In genomic region chr6:139531148-139531547, GRCh38 we compare ENCODE assay signal across 9 cellular contexts.
DNase-seq lines count a peak whose midpoint lies in the region; ATAC-seq and TF ChIP-seq lines count a peak whose summit lies in the region.
"Had no signal": no experiment of that assay in that cellular context is flagged by ENCODE, and none has a peak within 500 bp of the region (broad histone marks: within the 10 kb centered on the region; RNA-seq: fewer than 3 reads in every experiment).

No MANE protein-coding gene starts in this region.

- no peak for TF ChIP-seq CTCF in omental fat pad (IDR thresholded peaks at IDR 0.05)

- ATAC-seq in HG02610 (IDR thresholded peaks at IDR 0.05; ENCODE audit: unreplicated experiment) = no peak
- ATAC-seq in GM21447 (IDR thresholded peaks at IDR 0.05; ENCODE audit: unreplicated experiment) = no peak
- no peak for ATAC-seq in omental fat pad (ENCODE audit: low FRiP score)

- DNase-seq in NOMO-1 treated with DMSO at 0.1 percent for 48 hours (lab: John Stamatoyannopoulos, UW; ENCODE audit: unreplicated experiment) (peak; percentile 23), NOMO-1 treated with dmso at 0.1 percent for 144 hours (lab: John Stamatoyannopoulos, UW; ENCODE audit: unreplicated experiment) (no peak), T follicular helper cell (ENCODE audit: low read depth) (peak; percentile 41), omental fat pad (ENCODE audit: low spot score) (no peak)
- peak; percentile 34 for DNase-seq in effector CD4-positive, alpha-beta T cell
- peak; percentile 12 for DNase-seq in stimulated activated CD8-positive, alpha-beta memory T cell treated with anti-CD3 and anti-CD28 coated beads, Interleukin-4, amount 100 ng/mL, for 24 hours (ENCODE audit: low read depth)
- DNase-seq: SIG-M5 had no signal

Comparison
In these comparisons a context has a peak if more than half of its experiments do, and no peak if none do; other contexts are left out.
1. DNase-seq: peak in NOMO-1 treated with DMSO at 0.1 percent for 48 hours (single experiment), T follicular helper cell (single experiment), effector CD4-positive, alpha-beta T cell (single experiment) and stimulated activated CD8-positive, alpha-beta memory T cell treated with anti-CD3 and anti-CD28 coated beads, Interleukin-4, amount 100 ng/mL, for 24 hours (single experiment); none in NOMO-1 treated with dmso at 0.1 percent for 144 hours (single experiment) and omental fat pad (single experiment).